ENCODE assay signal across 1 cellular context in genomic region chr3:171811059-171811912, GRCh38.
TF ChIP-seq lines count a peak whose summit lies in the region.

No MANE protein-coding gene starts in this region.

TF ChIP-seq in HepG2, 621 proteins besides CTCF, POLR2A, EP300 and RAD21 (continued from another document):
- TF ChIP-seq ATF5 (CRISPR knock-in tag; IDR thresholded peaks at IDR 0.05; ENCODE audit: low read depth), result no peak
- peak; percentile 30 for TF ChIP-seq YY1 (IDR thresholded peaks at IDR 0.05; ENCODE audit: insufficient read depth, insufficient replicate concordance, low read depth, low read length)
- TF ChIP-seq MEIS2 (CRISPR knock-in tag; IDR thresholded peaks at IDR 0.05), result 0 out of 2 replicates have a peak, but pooled peaks have one; percentile 10
- no peak for TF ChIP-seq ZNF101 (CRISPR knock-in tag; IDR thresholded peaks at IDR 0.05; ENCODE audit: borderline replicate concordance, low read depth)
- TF ChIP-seq FOSL1 (CRISPR knock-in tag; IDR thresholded peaks at IDR 0.05; ENCODE audit: borderline replicate concordance), result peak; percentile 64; the same call in 1 of the 2 replicates
- no peak for TF ChIP-seq ZNF513 (CRISPR knock-in tag; conservative IDR thresholded peaks at IDR 0.05)
- 0 out of 2 replicates have a peak, but pooled peaks have one; percentile 9 for TF ChIP-seq ELF3 (CRISPR knock-in tag; IDR thresholded peaks at IDR 0.05)
- TF ChIP-seq ZNF790 (CRISPR knock-in tag; IDR thresholded peaks at IDR 0.05; ENCODE audit: borderline replicate concordance), result no peak
- TF ChIP-seq DMAP1 (CRISPR knock-in tag; IDR thresholded peaks at IDR 0.05), result 0 out of 2 replicates have a peak, but pooled peaks have one; percentile 21
- TF ChIP-seq ZNF724P (CRISPR knock-in tag; IDR thresholded peaks at IDR 0.05; ENCODE audit: borderline replicate concordance), result no peak
- no peak for TF ChIP-seq NCOR1 (IDR thresholded peaks at IDR 0.05; ENCODE audit: borderline replicate concordance, low read length)
- peak; percentile 13; the same call in 1 of the 2 replicates for TF ChIP-seq ATF2 (CRISPR knock-in tag; IDR thresholded peaks at IDR 0.05)
- no peak for TF ChIP-seq ATF7 (IDR thresholded peaks at IDR 0.05)
- TF ChIP-seq ATF7 (CRISPR knock-in tag; IDR thresholded peaks at IDR 0.05), result no peak
- TF ChIP-seq BCL6 (CRISPR knock-in tag; IDR thresholded peaks at IDR 0.05), result peak; percentile 71
- TF ChIP-seq AKNA (CRISPR knock-in tag; IDR thresholded peaks at IDR 0.05; ENCODE audit: borderline replicate concordance), result 0 out of 2 replicates have a peak, but pooled peaks have one; percentile 41
- TF ChIP-seq MTF2 (CRISPR knock-in tag; IDR thresholded peaks at IDR 0.05; ENCODE audit: borderline replicate concordance), result no peak
- TF ChIP-seq E2F5 (CRISPR knock-in tag; conservative IDR thresholded peaks at IDR 0.05), result no peak
- TF ChIP-seq ZC3H4 (CRISPR knock-in tag; IDR thresholded peaks at IDR 0.05; ENCODE audit: borderline replicate concordance), result peak; percentile 68; the same call in 1 of the 2 replicates
- peak; percentile 32; the same call in 1 of the 2 replicates for TF ChIP-seq HOXA5 (CRISPR knock-in tag; IDR thresholded peaks at IDR 0.05)
- TF ChIP-seq MLXIP (CRISPR knock-in tag; IDR thresholded peaks at IDR 0.05; ENCODE audit: borderline replicate concordance), result no peak
- TF ChIP-seq ZNF264 (CRISPR knock-in tag; IDR thresholded peaks at IDR 0.05), result no peak
- TF ChIP-seq CREM (IDR thresholded peaks at IDR 0.05), result peak; percentile 11; the same call in 1 of the 2 replicates
- no peak for TF ChIP-seq CREM (CRISPR knock-in tag; IDR thresholded peaks at IDR 0.05)
- TF ChIP-seq POGZ (CRISPR knock-in tag; IDR thresholded peaks at IDR 0.05), result peak; percentile 2; the same call in 1 of the 2 replicates
- TF ChIP-seq ZNF136 (CRISPR knock-in tag; IDR thresholded peaks at IDR 0.05; ENCODE audit: low read depth), result 0 out of 2 replicates have a peak, but pooled peaks have one; percentile 49
- no peak for TF ChIP-seq MEF2D (CRISPR knock-in tag; IDR thresholded peaks at IDR 0.05)
- no peak for TF ChIP-seq ZSCAN31 (CRISPR knock-in tag; IDR thresholded peaks at IDR 0.05; ENCODE audit: low read depth)
- TF ChIP-seq YEATS4 (CRISPR knock-in tag; IDR thresholded peaks at IDR 0.05; ENCODE audit: borderline replicate concordance), result 0 out of 2 replicates have a peak, but pooled peaks have one; percentile 16
- peak; percentile 14; the same call in 1 of the 2 replicates for TF ChIP-seq ZBTB40 (IDR thresholded peaks at IDR 0.05)
- no peak; the same call in 1 of the 2 replicates for TF ChIP-seq ZBTB40 (CRISPR knock-in tag; IDR thresholded peaks at IDR 0.05)
- peak in 1 of 2 experiments; percentile 58; a peak in 2 of 4 replicates for TF ChIP-seq ATF4 (CRISPR knock-in tag; IDR thresholded peaks at IDR 0.05)
- no peak for TF ChIP-seq FOXA1 (IDR thresholded peaks at IDR 0.05)
- TF ChIP-seq FOXA1 (CRISPR knock-in tag; IDR thresholded peaks at IDR 0.05), result peak; percentile 48
- TF ChIP-seq NFIB (CRISPR knock-in tag; IDR thresholded peaks at IDR 0.05; ENCODE audit: borderline replicate concordance), result no peak
- no peak for TF ChIP-seq POLR2AphosphoS5 (IDR thresholded peaks at IDR 0.05; ENCODE audit: low read depth, low read length)
- TF ChIP-seq KAT7 (CRISPR knock-in tag; IDR thresholded peaks at IDR 0.05; ENCODE audit: borderline replicate concordance), result no peak
